ENCODE assay signal across 9 cellular contexts in the genomic region with DNA sequence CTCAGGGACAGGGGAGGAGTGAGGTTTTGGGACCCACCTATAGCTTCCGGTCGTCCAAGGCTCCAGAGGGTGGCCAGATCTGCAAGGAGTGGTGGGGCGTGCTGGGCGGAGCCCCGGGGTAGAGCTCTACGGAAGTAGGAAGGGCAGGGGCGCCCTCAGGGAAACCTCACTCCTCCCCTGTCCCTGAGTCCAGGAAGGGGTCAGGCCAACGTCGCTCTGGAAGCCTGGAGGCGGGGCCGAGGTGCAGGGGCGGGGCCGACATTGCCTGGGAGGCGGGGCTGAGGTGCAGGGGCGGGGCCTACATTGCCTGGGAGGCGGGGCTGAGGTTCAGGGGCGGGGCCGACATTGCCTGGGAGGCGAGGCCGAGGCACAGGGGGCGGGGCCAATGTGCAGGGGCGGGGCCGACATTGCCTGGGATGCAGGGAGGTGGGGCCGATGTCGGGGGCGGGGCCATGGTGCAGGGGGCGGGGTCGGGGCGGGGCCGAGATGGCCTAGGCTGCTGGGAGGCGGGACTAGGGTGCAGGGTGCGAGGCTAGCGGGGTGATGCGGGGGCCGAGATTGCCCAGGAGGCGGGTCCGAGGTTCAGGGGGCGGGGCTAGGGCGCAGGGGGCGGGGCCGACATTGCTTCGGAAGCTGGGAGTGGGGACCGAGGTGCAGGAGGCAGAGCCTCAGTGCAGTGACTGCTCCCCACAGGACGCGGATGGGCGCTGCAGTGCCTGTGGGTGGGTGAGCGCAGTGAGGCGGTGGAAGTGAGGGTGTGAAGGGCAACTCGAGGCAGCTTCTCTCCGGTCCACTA. TPM values are rescaled to one million over a fixed set of nuclear protein-coding genes. Genes with fewer than 3 reads are reported as not detected.
DNase-seq lines count a peak whose midpoint lies in the region; ATAC-seq, FAIRE-seq and TF ChIP-seq lines count a peak whose summit lies in the region.
"Had no signal": no experiment of that assay in that cellular context is flagged by ENCODE, and none has a peak within 500 bp of the region (broad histone marks: within the 10 kb centered on the region; RNA-seq: fewer than 3 reads in every experiment).

No MANE protein-coding gene starts in this region.

- peak overlapping the region; percentile 100 for H2AFZ ChIP-seq in H1 (ENCODE audit: low read length)

- H4K91ac ChIP-seq in H1 (replicated peaks; ENCODE audit: insufficient read length, low read length), result peak overlapping the region; percentile 91

- H3K4ac ChIP-seq in H1 (replicated peaks; ENCODE audit: insufficient read length, low read depth, low read length), result no peak overlapping the region

- peaks cover 0 to 8% (median 3%) of the 10 kb centered on the region in 4 experiments; a peak in 6 of 7 replicates for H3K4me1 ChIP-seq in H1 (replicated peaks in 1 of 4; ENCODE audit: control insufficient read depth in 3 of 4, insufficient read depth in 4 of 4, low read length in 3 of 4)
- H3K4me1 ChIP-seq in naive thymus-derived CD4-positive, alpha-beta T cell (ENCODE audit: control insufficient read depth in 2 of 2, insufficient read depth in 2 of 2, low read length in 2 of 2), result peaks cover 0 to 6% of the 10 kb centered on the region in 2 donors
- H3K4me1 ChIP-seq in subcutaneous abdominal adipose tissue (ENCODE audit: control insufficient read depth in 5 of 5, insufficient read depth in 5 of 5, low read length in 5 of 5), result peaks cover 0 to 26% (median 20%) of the 10 kb centered on the region in 5 donors

- H3K4me3 ChIP-seq in H1 (ENCODE audit: extremely low read depth in 1 of 4, insufficient read depth in 2 of 4, low read depth in 3 of 4, low read length in 4 of 4) (peak overlapping the region; percentile 1 to 59 (median 32); a peak in 7 of 8 replicates), subcutaneous abdominal adipose tissue (ENCODE audit: low read depth in 1 of 5, low read length in 5 of 5) (peak overlapping the region in 4 of 5 donors; percentile 29 to 57 (median 52))
- peak overlapping the region; percentile 13 for H3K4me3 ChIP-seq in naive thymus-derived CD4-positive, alpha-beta T cell (ENCODE audit: low read length)

- H2BK5ac ChIP-seq in H1 (ENCODE audit: low read depth, low read length), result peak overlapping the region; percentile 81; the same call in 1 of the 2 replicates

- no peak overlapping the region for H3K56ac ChIP-seq in H1 (replicated peaks; ENCODE audit: insufficient read length, low read depth, low read length)

- H3K27ac Mint-ChIP-seq in activated CD8-positive, alpha-beta T cell treated with anti-CD3 and anti-CD28 coated beads for 36 hours, result no peak overlapping the region
- H3K27ac Mint-ChIP-seq in naive thymus-derived CD4-positive, alpha-beta T cell, result peak overlapping the region in 1 of 9 donors; percentile 3

- no peak overlapping the region for H2BK120ac ChIP-seq in H1 (replicated peaks; ENCODE audit: low read depth, low read length)

- WGBS in H1 (ENCODE audit: extremely low coverage in 1 of 2, insufficient coverage in 1 of 2, insufficient read length in 1 of 2, insufficient replicate concordance in 2 of 2, low coverage in 1 of 2, low lambda C conversion rate in 2 of 2, missing lambda C conversion rate in 1 of 2), 2 experiments, result 3% methylated on average over 6 of the region's 50 CpGs; no CpG with 5 or more reads in 1 of the 2 experiments

- H4K8ac ChIP-seq in H1 (ENCODE audit: extremely low read depth, insufficient read depth, low read length), result peak overlapping the region; percentile 35

- H3K23ac ChIP-seq in H1 (ENCODE audit: insufficient read length), result no peak overlapping the region

- H3K14ac ChIP-seq in H1 (ENCODE audit: insufficient read length), result no peak overlapping the region

- peaks cover 3% of the 10 kb centered on the region; the same call in 1 of the 2 replicates for H3K23me2 ChIP-seq in H1 (ENCODE audit: low read depth, low read length)

- H4K5ac ChIP-seq in H1 (ENCODE audit: insufficient read length, low read depth, low read length), result peak overlapping the region; percentile 48

- TF ChIP-seq POLR2A in H1 (IDR thresholded peaks at IDR 0.05; ENCODE audit: control extremely low read depth in 1 of 2, low read depth in 2 of 2, low read length in 2 of 2), result peak in 1 of 2 experiments; percentile 47; a peak in 2 of 3 replicates

- no peak overlapping the region for H3K9ac ChIP-seq in H1 (replicated peaks in 1 of 4; ENCODE audit: extremely low read depth in 1 of 4, low read depth in 3 of 4, low read length in 3 of 4)
- H3K9ac ChIP-seq in subcutaneous abdominal adipose tissue (ENCODE audit: low read length in 5 of 5), result peak overlapping the region in 1 of 5 donors; percentile 14

- peaks cover 4% of the 10 kb centered on the region for H3K4me1 Mint-ChIP-seq in activated CD8-positive, alpha-beta T cell treated with anti-CD3 and anti-CD28 coated beads for 36 hours (ENCODE audit: low read depth)
- H3K4me1 Mint-ChIP-seq in naive thymus-derived CD4-positive, alpha-beta T cell, result peaks cover 0 to 20% (median 12%) of the 10 kb centered on the region in 7 donors

- H3K4me3 Mint-ChIP-seq in activated CD8-positive, alpha-beta T cell treated with anti-CD3 and anti-CD28 coated beads for 36 hours, result no peak overlapping the region
- H3K4me3 Mint-ChIP-seq in naive thymus-derived CD4-positive, alpha-beta T cell, result peak overlapping the region in 7 of 10 donors; percentile 17 to 79 (median 42)

- peak overlapping the region; percentile 92; the same call in 1 of the 2 replicates for H2BK15ac ChIP-seq in H1 (ENCODE audit: low read length)

- no peak for TF ChIP-seq RAD21 in H1 (IDR thresholded peaks at IDR 0.05 in 1 of 2, conservative IDR thresholded peaks at IDR 0.05 in 1 of 2; ENCODE audit: low read depth in 2 of 2, low read length in 2 of 2)

- 0 out of 2 replicates have a peak overlapping the region, but pooled peaks have one; percentile 34 for H2BK20ac ChIP-seq in H1 (ENCODE audit: low read length)

- no peak for FAIRE-seq in H1 (lab: Jason Lieb, UNC)

- peak overlapping the region; percentile 71 to 100 for H3K4me2 ChIP-seq in H1 (ENCODE audit: insufficient read depth in 1 of 2, low read depth in 2 of 2, low read length in 2 of 2)

- H3K27me3 Mint-ChIP-seq in activated CD8-positive, alpha-beta T cell treated with anti-CD3 and anti-CD28 coated beads for 36 hours, result peaks cover 25% of the 10 kb centered on the region
- peaks cover 5 to 27% (median 9%) of the 10 kb centered on the region in 5 donors for H3K27me3 Mint-ChIP-seq in naive thymus-derived CD4-positive, alpha-beta T cell

- H3K9me3 ChIP-seq in H1 (ENCODE audit: insufficient read depth in 2 of 2, low read depth in 1 of 2, low read length in 1 of 2) (no peaks in the 10 kb centered on the region), subcutaneous abdominal adipose tissue (ENCODE audit: control insufficient read depth in 5 of 5, low read length in 5 of 5) (peaks cover 0 to 3% (median 0%) of the 10 kb centered on the region in 5 donors)
- peaks cover 0 to 3% (median 0%) of the 10 kb centered on the region in 3 experiments for H3K9me3 ChIP-seq in naive thymus-derived CD4-positive, alpha-beta T cell (ENCODE audit: control insufficient read depth in 2 of 3, low read length in 3 of 3)

- TF ChIP-seq CTCF in activated CD8-positive, alpha-beta T cell treated with anti-CD3 and anti-CD28 coated beads for 36 hours (IDR thresholded peaks at IDR 0.05), result no peak
- TF ChIP-seq CTCF in H1 (IDR thresholded peaks at IDR 0.05; ENCODE audit: control extremely low read depth in 1 of 3, insufficient read depth in 1 of 3, low read depth in 1 of 3, low read length in 3 of 3), result no peak; a peak in 1 of 4 replicates

- intact Hi-C loops in activated CD8-positive, alpha-beta T cell treated with anti-CD3 and anti-CD28 coated beads for 36 hours (cut with micrococcal nuclease), result no loop called here
- intact Hi-C loops in naive thymus-derived CD4-positive, alpha-beta T cell (cut with micrococcal nuclease), result loop anchor here (1.0 kb wide), 1 partner anchor 24 kb away; no protein-coding TSS in a partner anchor

- H3K36me3 ChIP-seq in H1 (ENCODE audit: control insufficient read depth in 2 of 4, insufficient read depth in 4 of 4, low read length in 3 of 4) (no peaks in the 10 kb centered on the region), subcutaneous abdominal adipose tissue (ENCODE audit: control insufficient read depth in 5 of 5, insufficient read depth in 5 of 5, low read length in 5 of 5) (no peaks in the 10 kb centered on the region)
- H3K36me3 ChIP-seq in naive thymus-derived CD4-positive, alpha-beta T cell (ENCODE audit: control insufficient read depth in 2 of 3, insufficient read depth in 3 of 3, low read length in 3 of 3), result no peaks in the 10 kb centered on the region

- no peaks in the 10 kb centered on the region for H3K79me2 ChIP-seq in H1 (ENCODE audit: control insufficient read depth in 1 of 2, insufficient read depth in 2 of 2, low read length in 2 of 2)

- H2BK12ac ChIP-seq in H1 (ENCODE audit: low read depth, low read length), result peak overlapping the region; percentile 60; the same call in 1 of the 2 replicates

- H3K27me3 ChIP-seq in H1 (replicated peaks in 1 of 4; ENCODE audit: control insufficient read depth in 3 of 4, extremely low read depth in 1 of 4, insufficient read depth in 3 of 4, low read length in 3 of 4), result no peaks in the 10 kb centered on the region
- H3K27me3 ChIP-seq in naive thymus-derived CD4-positive, alpha-beta T cell (ENCODE audit: control insufficient read depth in 2 of 2, insufficient read depth in 2 of 2, low read length in 2 of 2), result peaks cover 0 to 5% of the 10 kb centered on the region in 2 donors
- H3K27me3 ChIP-seq in subcutaneous abdominal adipose tissue (ENCODE audit: control insufficient read depth in 5 of 5, insufficient read depth in 4 of 5, low read length in 5 of 5), result no peaks in the 10 kb centered on the region

- H3K79me1 ChIP-seq in H1 (ENCODE audit: low read depth, low read length), result no peaks in the 10 kb centered on the region

- peak; percentile 80 for ATAC-seq in activated CD8-positive, alpha-beta T cell treated with anti-CD3 and anti-CD28 coated beads for 36 hours
- ATAC-seq in naive thymus-derived CD4-positive, alpha-beta T cell, result peak; percentile 93
- no peak for ATAC-seq in HG03159 (IDR thresholded peaks at IDR 0.05; ENCODE audit: unreplicated experiment)
- ATAC-seq in HG02763 (IDR thresholded peaks at IDR 0.05; ENCODE audit: unreplicated experiment), result no peak

- POLR2A ChIA-PET in activated CD8-positive, alpha-beta T cell treated with anti-CD3 and anti-CD28 coated beads for 36 hours (lab: Charles Lee), result no interaction called here
- POLR2A ChIA-PET in H1 (lab: Charles Lee; ENCODE audit: partially characterized antibody), result interaction anchor here (0.5 to 2.0 kb wide), 13 partner anchors 11 to 608 kb away, joined by 3 to 11 read pairs (median 3); a partner anchor contains a TSS
- POLR2A ChIA-PET in naive thymus-derived CD4-positive, alpha-beta T cell (lab: Charles Lee), result no interaction called here

- CTCF ChIA-PET in activated CD8-positive, alpha-beta T cell treated with anti-CD3 and anti-CD28 coated beads for 36 hours (lab: Charles Lee), result interaction anchor here (0.7 to 1.1 kb wide), 2 partner anchors 30 kb away, joined by 3 to 4 read pairs; no protein-coding TSS in a partner anchor
- CTCF ChIA-PET in H1 (lab: Charles Lee; ENCODE audit: partially characterized antibody), result interaction anchor here (0.8 to 3.7 kb wide), 8 partner anchors 15 to 193 kb away, joined by 3 to 15 read pairs (median 4); a partner anchor contains a TSS
- CTCF ChIA-PET in naive thymus-derived CD4-positive, alpha-beta T cell (lab: Charles Lee), result no interaction called here

- H3K18ac ChIP-seq in H1 (ENCODE audit: extremely low read depth, low read length), result peak overlapping the region; percentile 78

- no peak for TF ChIP-seq EP300 in H1 (IDR thresholded peaks at IDR 0.05; ENCODE audit: borderline replicate concordance in 1 of 2, low read depth in 2 of 2, low read length in 2 of 2)

- no peaks in the 10 kb centered on the region for H3K36me3 Mint-ChIP-seq in activated CD8-positive, alpha-beta T cell treated with anti-CD3 and anti-CD28 coated beads for 36 hours (ENCODE audit: low read depth)
- H3K36me3 Mint-ChIP-seq in naive thymus-derived CD4-positive, alpha-beta T cell, result peaks cover 0 to 3% (median 0%) of the 10 kb centered on the region in 5 donors

- no peaks in the 10 kb centered on the region for H4K20me1 ChIP-seq in H1 (replicated peaks in 1 of 2; ENCODE audit: control insufficient read depth in 1 of 2, insufficient read depth in 2 of 2, low read length in 2 of 2)

- no peak overlapping the region for H2AK5ac ChIP-seq in H1 (ENCODE audit: low read depth, low read length)

- no peaks in the 10 kb centered on the region for H3K9me3 Mint-ChIP-seq in activated CD8-positive, alpha-beta T cell treated with anti-CD3 and anti-CD28 coated beads for 36 hours
- H3K9me3 Mint-ChIP-seq in naive thymus-derived CD4-positive, alpha-beta T cell, result peaks cover 0 to 5% (median 0%) of the 10 kb centered on the region in 11 donors

- H3K27ac ChIP-seq in H1 (ENCODE audit: low read depth, low read length) (no peak overlapping the region), subcutaneous abdominal adipose tissue (ENCODE audit: low read depth, low read length) (no peak overlapping the region)
- no peak overlapping the region for H3K27ac ChIP-seq in naive thymus-derived CD4-positive, alpha-beta T cell (ENCODE audit: low read depth, low read length)

- peak; percentile 57 for DNase-seq in ELR (ENCODE audit: low read depth)
- peak; percentile 78 for DNase-seq in NCI-H2196 (lab: John Stamatoyannopoulos, UW; ENCODE audit: unreplicated experiment)
- DNase-seq in activated CD8-positive, alpha-beta T cell treated with anti-CD3 and anti-CD28 coated beads for 36 hours, result peak; percentile 82
- peak; percentile 90 to 100 for DNase-seq in H1 (ENCODE audit: low read depth in 1 of 2, low spot score in 2 of 2)
- DNase-seq in naive thymus-derived CD4-positive, alpha-beta T cell, result peak; percentile 42 to 73 (median 50)

RNA-seq across cellular contexts. Expression of a gene that starts 4.9 kb away (rescaled TPM):
- total RNA-seq in activated CD8-positive, alpha-beta T cell treated with anti-CD3 and anti-CD28 coated beads for 36 hours, result under 1 TPM; 0.22 to 0.36 TPM
- total RNA-seq in H1 (2021; fragmentation: NEBNext Ultra II Directional; extraction: Animal tissue kit (Norgen Biotek cat#: 25700)), result 16.5 TPM in 2 replicates
- 5.7 and 13.0 TPM in 2 replicates for polyA plus RNA-seq in H1 (2011; rRNA removed)
- polyA plus RNA-seq in H1 (2011; cell fraction: cytosol; rRNA removed), result 6.8 TPM
- 10.6 TPM for polyA plus RNA-seq in H1 (2011; cell fraction: nucleus; rRNA removed)
- 10.4 to 27.0 TPM (median 21.8 TPM) in 4 replicates for polyA plus RNA-seq in H1 (2012, experiment 1 of 2)
- polyA plus RNA-seq in H1 (2012, experiment 2 of 2), result 11.9 TPM
- 12.6 TPM for polyA plus RNA-seq in H1 (2013, experiment 1 of 2)
- 14.1 TPM for polyA plus RNA-seq in H1 (2013, experiment 2 of 2)
- polyA minus RNA-seq in H1 (2011; rRNA and poly(A)+ RNA removed), result 1.7 and 1.8 TPM in 2 replicates
- polyA minus RNA-seq in H1 (2011; cell fraction: cytosol; rRNA and poly(A)+ RNA removed), result 5.1 TPM
- polyA minus RNA-seq in H1 (2011; cell fraction: nucleus; rRNA and poly(A)+ RNA removed), result 6.4 TPM
- total RNA-seq in naive thymus-derived CD4-positive, alpha-beta T cell, result 1 to 10 TPM in 1 of 5 experiments, not detected in 4; 1.0 TPM
- not detected for polyA plus RNA-seq in naive thymus-derived CD4-positive, alpha-beta T cell

RNA-seq across cellular contexts. Expression of a gene that starts 8.6 kb away (rescaled TPM):
- total RNA-seq in activated CD8-positive, alpha-beta T cell treated with anti-CD3 and anti-CD28 coated beads for 36 hours, result not detected
- total RNA-seq in H1 (2021; fragmentation: NEBNext Ultra II Directional; extraction: Animal tissue kit (Norgen Biotek cat#: 25700)), result not detected in 2 replicates
- polyA plus RNA-seq in H1 (2011; rRNA removed), result 0.09 TPM in 1 of 2 replicates, not detected in the other
- 0.18 TPM for polyA plus RNA-seq in H1 (2011; cell fraction: cytosol; rRNA removed)
- not detected for polyA plus RNA-seq in H1 (2011; cell fraction: nucleus; rRNA removed)
- polyA plus RNA-seq in H1 (2012, experiment 1 of 2), result not detected in 4 replicates
- not detected for polyA plus RNA-seq in H1 (2012, experiment 2 of 2)
- polyA plus RNA-seq in H1 (2013, experiment 1 of 2), result 0.04 TPM
- polyA plus RNA-seq in H1 (2013, experiment 2 of 2), result 0.07 TPM
- 0.22 TPM in 1 of 2 replicates, not detected in the other for polyA minus RNA-seq in H1 (2011; rRNA and poly(A)+ RNA removed)
- polyA minus RNA-seq in H1 (2011; cell fraction: cytosol; rRNA and poly(A)+ RNA removed), result not detected
- polyA minus RNA-seq in H1 (2011; cell fraction: nucleus; rRNA and poly(A)+ RNA removed), result not detected
- total RNA-seq in naive thymus-derived CD4-positive, alpha-beta T cell, result 1 to 10 TPM in 1 of 5 experiments, under 1 TPM in 1, not detected in 3; 0.27 to 2.1 TPM
- polyA plus RNA-seq in naive thymus-derived CD4-positive, alpha-beta T cell, result not detected
- polyA plus RNA-seq: neural cell had no signal

RNA-seq across cellular contexts. Expression of a gene that starts 27.7 kb away (rescaled TPM):
- total RNA-seq in activated CD8-positive, alpha-beta T cell treated with anti-CD3 and anti-CD28 coated beads for 36 hours, result 10 to 100 TPM; 12.3 TPM
- 7.5 and 8.1 TPM in 2 replicates for total RNA-seq in H1 (2021; fragmentation: NEBNext Ultra II Directional; extraction: Animal tissue kit (Norgen Biotek cat#: 25700))
- polyA plus RNA-seq in H1 (2011; rRNA removed), result 11.8 and 18.4 TPM in 2 replicates
- polyA plus RNA-seq in H1 (2011; cell fraction: cytosol; rRNA removed), result 15.2 TPM
- polyA plus RNA-seq in H1 (2011; cell fraction: nucleus; rRNA removed), result 40.2 TPM
- polyA plus RNA-seq in H1 (2012, experiment 1 of 2), result 4.8 to 11.0 TPM (median 9.1 TPM) in 4 replicates
- 6.6 TPM for polyA plus RNA-seq in H1 (2012, experiment 2 of 2)
- polyA plus RNA-seq in H1 (2013, experiment 1 of 2), result 5.0 TPM
- polyA plus RNA-seq in H1 (2013, experiment 2 of 2), result 4.6 TPM
- 1.9 and 2.3 TPM in 2 replicates for polyA minus RNA-seq in H1 (2011; rRNA and poly(A)+ RNA removed)
- polyA minus RNA-seq in H1 (2011; cell fraction: cytosol; rRNA and poly(A)+ RNA removed), result 7.6 TPM
- polyA minus RNA-seq in H1 (2011; cell fraction: nucleus; rRNA and poly(A)+ RNA removed), result 7.0 TPM
- total RNA-seq in naive thymus-derived CD4-positive, alpha-beta T cell, result 1 to 10 TPM; 3.1 to 6.4 (median 5.0) TPM
- polyA plus RNA-seq in naive thymus-derived CD4-positive, alpha-beta T cell, result 1 to 10 TPM; 2.7 to 2.8 TPM

RNA-seq across cellular contexts. Expression of a gene that starts 40.8 kb away (rescaled TPM):
- 100 to 1,000 TPM in 1 of 2 experiments, 10 to 100 TPM in 1; 99.1 to 101 TPM for total RNA-seq in activated CD8-positive, alpha-beta T cell treated with anti-CD3 and anti-CD28 coated beads for 36 hours
- 64.7 and 68.0 TPM in 2 replicates for total RNA-seq in H1 (2021; fragmentation: NEBNext Ultra II Directional; extraction: Animal tissue kit (Norgen Biotek cat#: 25700))
- 21.8 and 56.5 TPM in 2 replicates for polyA plus RNA-seq in H1 (2011; rRNA removed)
- 41.8 TPM for polyA plus RNA-seq in H1 (2011; cell fraction: cytosol; rRNA removed)
- 90.9 TPM for polyA plus RNA-seq in H1 (2011; cell fraction: nucleus; rRNA removed)
- polyA plus RNA-seq in H1 (2012, experiment 1 of 2), result 43.7 to 67.7 TPM (median 63.8 TPM) in 4 replicates
- 52.5 TPM for polyA plus RNA-seq in H1 (2012, experiment 2 of 2)
- 85.5 TPM for polyA plus RNA-seq in H1 (2013, experiment 1 of 2)
- 80.6 TPM for polyA plus RNA-seq in H1 (2013, experiment 2 of 2)
- polyA minus RNA-seq in H1 (2011; rRNA and poly(A)+ RNA removed), result 5.7 and 7.1 TPM in 2 replicates
- polyA minus RNA-seq in H1 (2011; cell fraction: cytosol; rRNA and poly(A)+ RNA removed), result 31.9 TPM
- polyA minus RNA-seq in H1 (2011; cell fraction: nucleus; rRNA and poly(A)+ RNA removed), result 33.1 TPM
- total RNA-seq in naive thymus-derived CD4-positive, alpha-beta T cell, result 100 to 1,000 TPM in 3 of 5 experiments, 10 to 100 TPM in 2; 75.1 to 110 (median 101) TPM
- 10 to 100 TPM; 55.3 to 70.3 TPM for polyA plus RNA-seq in naive thymus-derived CD4-positive, alpha-beta T cell

RNA-seq across cellular contexts. Expression of a gene that starts 47.1 kb away (rescaled TPM):
- not detected for total RNA-seq in activated CD8-positive, alpha-beta T cell treated with anti-CD3 and anti-CD28 coated beads for 36 hours
- 0.43 and 0.54 TPM in 2 replicates for total RNA-seq in H1 (2021; fragmentation: NEBNext Ultra II Directional; extraction: Animal tissue kit (Norgen Biotek cat#: 25700))
- polyA plus RNA-seq in H1 (2011; rRNA removed), result 0.45 and 0.52 TPM in 2 replicates
- polyA plus RNA-seq in H1 (2011; cell fraction: cytosol; rRNA removed), result 0.45 TPM
- 0.77 TPM for polyA plus RNA-seq in H1 (2011; cell fraction: nucleus; rRNA removed)
- 0.35 to 0.93 TPM (median 0.72 TPM) in 4 replicates for polyA plus RNA-seq in H1 (2012, experiment 1 of 2)
- polyA plus RNA-seq in H1 (2012, experiment 2 of 2), result 0.84 TPM
- 0.26 TPM for polyA plus RNA-seq in H1 (2013, experiment 1 of 2)
- 0.39 TPM for polyA plus RNA-seq in H1 (2013, experiment 2 of 2)
- 0.41 and 0.46 TPM in 2 replicates for polyA minus RNA-seq in H1 (2011; rRNA and poly(A)+ RNA removed)
- polyA minus RNA-seq in H1 (2011; cell fraction: cytosol; rRNA and poly(A)+ RNA removed), result 1.2 TPM
- 0.60 TPM for polyA minus RNA-seq in H1 (2011; cell fraction: nucleus; rRNA and poly(A)+ RNA removed)
- not detected for total RNA-seq in naive thymus-derived CD4-positive, alpha-beta T cell
- polyA plus RNA-seq in naive thymus-derived CD4-positive, alpha-beta T cell, result not detected

Comparison
In these comparisons a context has a peak if more than half of its experiments do, and no peak if none do; other contexts are left out.
1. ATAC-seq: peak in activated CD8-positive, alpha-beta T cell treated with anti-CD3 and anti-CD28 coated beads for 36 hours (single experiment) and naive thymus-derived CD4-positive, alpha-beta T cell (single experiment); none in HG03159 (single experiment) and HG02763 (single experiment).
2. Peak in every context shown above with its lines, with median percentiles within 50 percentile points of each other: DNase-seq and H3K4me3 ChIP-seq.